ENCODE assay signal across 1 cellular context in the genomic region with DNA sequence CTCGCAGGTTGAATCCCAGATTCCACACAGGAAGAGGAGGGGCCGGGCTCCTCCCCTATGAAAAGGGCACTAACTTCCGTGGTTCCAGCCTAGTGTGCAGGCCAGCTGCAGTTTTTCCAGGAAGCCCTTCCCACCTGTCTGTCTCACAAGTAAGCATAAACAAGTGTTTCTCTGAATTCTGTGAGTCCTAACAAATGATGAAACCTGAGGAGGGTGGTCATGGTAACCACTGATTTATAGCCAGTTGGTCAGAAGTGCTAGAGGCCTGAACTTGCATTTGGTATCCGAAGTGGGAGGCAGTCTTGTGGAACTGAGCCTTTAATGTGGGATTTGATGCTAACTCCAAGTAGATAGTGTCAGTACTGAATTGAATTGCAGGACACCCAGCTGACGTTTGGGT.
TF ChIP-seq lines count a peak whose summit lies in the region.

No MANE protein-coding gene starts in this region.

TF ChIP-seq in GM23338, 12 proteins besides CTCF, POLR2A, EP300 and RAD21 (continued from another document):
- TF ChIP-seq NANOG (IDR thresholded peaks at IDR 0.05; ENCODE audit: borderline replicate concordance), result no peak
- TF ChIP-seq STAT1 (IDR thresholded peaks at IDR 0.05; ENCODE audit: unreplicated experiment), result no peak
- TF ChIP-seq EZH2phosphoT487 (IDR thresholded peaks at IDR 0.05; ENCODE audit: unreplicated experiment), result no peak
- TF ChIP-seq, protein P1, sequence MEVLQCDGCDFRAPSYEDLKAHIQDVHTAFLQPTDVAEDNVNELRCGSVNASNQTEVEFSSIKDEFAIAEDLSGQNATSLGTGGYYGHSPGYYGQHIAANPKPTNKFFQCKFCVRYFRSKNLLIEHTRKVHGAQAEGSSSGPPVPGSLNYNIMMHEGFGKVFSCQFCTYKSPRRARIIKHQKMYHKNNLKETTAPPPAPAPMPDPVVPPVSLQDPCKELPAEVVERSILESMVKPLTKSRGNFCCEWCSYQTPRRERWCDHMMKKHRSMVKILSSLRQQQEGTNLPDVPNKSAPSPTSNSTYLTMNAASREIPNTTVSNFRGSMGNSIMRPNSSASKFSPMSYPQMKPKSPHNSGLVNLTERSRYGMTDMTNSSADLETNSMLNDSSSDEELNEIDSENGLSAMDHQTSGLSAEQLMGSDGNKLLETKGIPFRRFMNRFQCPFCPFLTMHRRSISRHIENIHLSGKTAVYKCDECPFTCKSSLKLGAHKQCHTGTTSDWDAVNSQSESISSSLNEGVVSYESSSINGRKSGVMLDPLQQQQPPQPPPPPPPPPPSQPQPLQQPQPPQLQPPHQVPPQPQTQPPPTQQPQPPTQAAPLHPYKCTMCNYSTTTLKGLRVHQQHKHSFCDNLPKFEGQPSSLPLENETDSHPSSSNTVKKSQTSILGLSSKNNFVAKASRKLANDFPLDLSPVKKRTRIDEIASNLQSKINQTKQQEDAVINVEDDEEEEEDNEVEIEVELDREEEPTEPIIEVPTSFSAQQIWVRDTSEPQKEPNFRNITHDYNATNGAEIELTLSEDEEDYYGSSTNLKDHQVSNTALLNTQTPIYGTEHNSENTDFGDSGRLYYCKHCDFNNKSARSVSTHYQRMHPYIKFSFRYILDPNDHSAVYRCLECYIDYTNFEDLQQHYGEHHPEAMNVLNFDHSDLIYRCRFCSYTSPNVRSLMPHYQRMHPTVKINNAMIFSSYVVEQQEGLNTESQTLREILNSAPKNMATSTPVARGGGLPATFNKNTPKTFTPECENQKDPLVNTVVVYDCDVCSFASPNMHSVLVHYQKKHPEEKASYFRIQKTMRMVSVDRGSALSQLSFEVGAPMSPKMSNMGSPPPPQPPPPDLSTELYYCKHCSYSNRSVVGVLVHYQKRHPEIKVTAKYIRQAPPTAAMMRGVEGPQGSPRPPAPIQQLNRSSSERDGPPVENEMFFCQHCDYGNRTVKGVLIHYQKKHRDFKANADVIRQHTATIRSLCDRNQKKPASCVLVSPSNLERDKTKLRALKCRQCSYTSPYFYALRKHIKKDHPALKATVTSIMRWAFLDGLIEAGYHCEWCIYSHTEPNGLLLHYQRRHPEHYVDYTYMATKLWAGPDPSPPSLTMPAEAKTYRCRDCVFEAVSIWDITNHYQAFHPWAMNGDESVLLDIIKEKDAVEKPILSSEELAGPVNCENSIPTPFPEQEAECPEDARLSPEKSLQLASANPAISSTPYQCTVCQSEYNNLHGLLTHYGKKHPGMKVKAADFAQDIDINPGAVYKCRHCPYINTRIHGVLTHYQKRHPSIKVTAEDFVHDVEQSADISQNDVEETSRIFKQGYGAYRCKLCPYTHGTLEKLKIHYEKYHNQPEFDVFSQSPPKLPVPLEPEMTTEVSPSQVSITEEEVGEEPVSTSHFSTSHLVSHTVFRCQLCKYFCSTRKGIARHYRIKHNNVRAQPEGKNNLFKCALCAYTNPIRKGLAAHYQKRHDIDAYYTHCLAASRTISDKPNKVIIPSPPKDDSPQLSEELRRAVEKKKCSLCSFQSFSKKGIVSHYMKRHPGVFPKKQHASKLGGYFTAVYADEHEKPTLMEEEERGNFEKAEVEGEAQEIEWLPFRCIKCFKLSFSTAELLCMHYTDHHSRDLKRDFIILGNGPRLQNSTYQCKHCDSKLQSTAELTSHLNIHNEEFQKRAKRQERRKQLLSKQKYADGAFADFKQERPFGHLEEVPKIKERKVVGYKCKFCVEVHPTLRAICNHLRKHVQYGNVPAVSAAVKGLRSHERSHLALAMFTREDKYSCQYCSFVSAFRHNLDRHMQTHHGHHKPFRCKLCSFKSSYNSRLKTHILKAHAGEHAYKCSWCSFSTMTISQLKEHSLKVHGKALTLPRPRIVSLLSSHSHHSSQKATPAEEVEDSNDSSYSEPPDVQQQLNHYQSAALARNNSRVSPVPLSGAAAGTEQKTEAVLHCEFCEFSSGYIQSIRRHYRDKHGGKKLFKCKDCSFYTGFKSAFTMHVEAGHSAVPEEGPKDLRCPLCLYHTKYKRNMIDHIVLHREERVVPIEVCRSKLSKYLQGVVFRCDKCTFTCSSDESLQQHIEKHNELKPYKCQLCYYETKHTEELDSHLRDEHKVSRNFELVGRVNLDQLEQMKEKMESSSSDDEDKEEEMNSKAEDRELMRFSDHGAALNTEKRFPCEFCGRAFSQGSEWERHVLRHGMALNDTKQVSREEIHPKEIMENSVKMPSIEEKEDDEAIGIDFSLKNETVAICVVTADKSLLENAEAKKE (CRISPR knock-in tag; IDR thresholded peaks at IDR 0.05), result no peak
- TF ChIP-seq ZNF331 (CRISPR knock-in tag; IDR thresholded peaks at IDR 0.05; ENCODE audit: low read depth), result no peak
